8 cellular contexts compared by ENCODE assay signal in the genomic region with DNA sequence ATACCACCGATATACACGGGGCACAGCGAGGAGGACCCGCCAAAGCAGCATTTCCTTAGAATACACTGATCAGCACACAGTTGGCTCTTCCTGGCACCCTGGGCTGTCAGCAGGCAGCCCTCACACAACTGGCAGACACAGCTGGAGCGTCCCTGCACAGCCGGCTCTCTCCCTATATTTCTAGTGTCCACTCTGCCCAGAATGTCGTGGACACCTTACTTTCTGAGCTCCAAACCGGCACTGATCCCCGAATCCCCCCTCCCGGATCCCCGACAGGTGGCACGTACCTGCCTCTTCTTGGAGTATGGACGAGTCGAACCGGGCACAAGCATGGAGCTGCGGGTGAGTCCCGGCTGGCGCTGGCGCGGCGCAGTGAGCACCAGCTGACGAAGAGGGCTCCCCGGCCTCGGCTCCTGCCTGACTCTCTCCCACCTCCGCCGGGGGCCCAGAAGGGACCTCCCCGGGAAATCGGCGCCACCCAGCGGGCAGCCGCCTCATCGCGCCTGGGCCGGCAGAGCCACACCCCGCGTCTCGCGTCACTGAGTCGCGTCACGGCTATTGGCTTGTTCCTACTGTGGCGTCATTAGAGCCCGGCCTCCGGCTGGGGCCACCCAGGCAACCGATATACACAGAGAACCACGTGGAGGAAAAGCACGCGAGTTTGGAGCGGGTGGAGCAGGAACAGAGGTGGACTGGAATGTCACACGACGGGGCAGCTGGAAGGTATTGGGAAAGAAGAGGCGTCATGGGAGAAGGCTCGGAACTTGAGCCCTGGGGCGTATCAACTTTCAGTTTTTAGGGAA. TPM values are rescaled to one million over a fixed set of nuclear protein-coding genes. Genes with fewer than 3 reads are reported as not detected.
DNase-seq lines count a peak whose midpoint lies in the region; ATAC-seq and TF ChIP-seq lines count a peak whose summit lies in the region.

A gene with protein sequence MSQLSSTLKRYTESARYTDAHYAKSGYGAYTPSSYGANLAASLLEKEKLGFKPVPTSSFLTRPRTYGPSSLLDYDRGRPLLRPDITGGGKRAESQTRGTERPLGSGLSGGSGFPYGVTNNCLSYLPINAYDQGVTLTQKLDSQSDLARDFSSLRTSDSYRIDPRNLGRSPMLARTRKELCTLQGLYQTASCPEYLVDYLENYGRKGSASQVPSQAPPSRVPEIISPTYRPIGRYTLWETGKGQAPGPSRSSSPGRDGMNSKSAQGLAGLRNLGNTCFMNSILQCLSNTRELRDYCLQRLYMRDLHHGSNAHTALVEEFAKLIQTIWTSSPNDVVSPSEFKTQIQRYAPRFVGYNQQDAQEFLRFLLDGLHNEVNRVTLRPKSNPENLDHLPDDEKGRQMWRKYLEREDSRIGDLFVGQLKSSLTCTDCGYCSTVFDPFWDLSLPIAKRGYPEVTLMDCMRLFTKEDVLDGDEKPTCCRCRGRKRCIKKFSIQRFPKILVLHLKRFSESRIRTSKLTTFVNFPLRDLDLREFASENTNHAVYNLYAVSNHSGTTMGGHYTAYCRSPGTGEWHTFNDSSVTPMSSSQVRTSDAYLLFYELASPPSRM (minus strand): TSS at position 505 of the 803 bp plus-strand sequence. CDS start 8,210 bp downstream, outside the sequence.

- peak; percentile 93 to 95 (median 94) for DNase-seq in CD4-positive, CD25-positive, alpha-beta regulatory T cell
- DNase-seq in NCI-H82 (lab: John Stamatoyannopoulos, UW) (peak; percentile 97), dorsolateral prefrontal cortex (peak; percentile 97 to 99 (median 98))
- DNase-seq in activated CD4-positive, alpha-beta memory T cell treated with anti-CD3 and anti-CD28 coated beads for 36 hours: peak; percentile 98
- DNase-seq in stimulated activated CD4-positive, alpha-beta T cell treated with anti-CD3 and anti-CD28 coated beads, Interleukin-2, amount 100 ng/mL, for 48 hours: peak; percentile 98 to 99

- H3K27ac Mint-ChIP-seq in CD4-positive, CD25-positive, alpha-beta regulatory T cell: peak within 1 kb of the TSS in 1 of 3 donors; percentile 32
- peak within 1 kb of the TSS; percentile 2 for H3K27ac Mint-ChIP-seq in activated CD4-positive, alpha-beta memory T cell treated with anti-CD3 and anti-CD28 coated beads for 36 hours

- H3K27ac ChIP-seq in CD4-positive, CD25-positive, alpha-beta regulatory T cell (ENCODE audit: insufficient read depth, low read length, poor library complexity, severe bottlenecking): no peak within 1 kb of the TSS
- peak within 1 kb of the TSS in 58 of 59 donors; percentile 5 to 100 (median 86) for H3K27ac ChIP-seq in dorsolateral prefrontal cortex
- H3K27ac ChIP-seq in liver (ENCODE audit: low read depth in 1 of 2, low read length in 2 of 2): no peak within 1 kb of the TSS

- H3K4me1 ChIP-seq in CD4-positive, CD25-positive, alpha-beta regulatory T cell (ENCODE audit: control insufficient read depth, insufficient read depth, low read length, poor library complexity, severe bottlenecking): peaks cover 20% of the 10 kb centered on the region
- H3K4me1 ChIP-seq in liver (ENCODE audit: control insufficient read depth in 4 of 4, insufficient read depth in 4 of 4, low read length in 3 of 4): peaks cover 6 to 15% (median 12%) of the 10 kb centered on the region in 4 donors

- intact Hi-C loops in activated CD4-positive, alpha-beta memory T cell treated with anti-CD3 and anti-CD28 coated beads for 36 hours (cut with micrococcal nuclease): loop anchor here (1.0 to 10.0 kb wide), 2 partner anchors 25 to 93 kb away; no protein-coding TSS in a partner anchor
- intact Hi-C loops in dorsolateral prefrontal cortex (cut with DNase I): no loop called here

- H3K4me3 ChIP-seq in CD4-positive, CD25-positive, alpha-beta regulatory T cell (ENCODE audit: low read depth, low read length): peak within 1 kb of the TSS; percentile 73
- H3K4me3 ChIP-seq in dorsolateral prefrontal cortex: peak within 1 kb of the TSS; percentile 48 to 95 (median 70)
- H3K4me3 ChIP-seq in liver (ENCODE audit: low read depth in 1 of 3, low read length in 3 of 3): peak within 1 kb of the TSS; percentile 43 to 51 (median 50)

- no peaks in the 10 kb centered on the region for H3K9me3 ChIP-seq in CD4-positive, CD25-positive, alpha-beta regulatory T cell (ENCODE audit: control insufficient read depth in 2 of 2, low read length in 2 of 2)
- no peaks in the 10 kb centered on the region for H3K9me3 ChIP-seq in liver (ENCODE audit: control insufficient read depth in 4 of 4, low read length in 3 of 4)

- WGBS in liver: under 1% methylated on average over 54 of the region's 54 CpGs

- H3K9me3 Mint-ChIP-seq in CD4-positive, CD25-positive, alpha-beta regulatory T cell: no peaks in the 10 kb centered on the region
- no peaks in the 10 kb centered on the region for H3K9me3 Mint-ChIP-seq in activated CD4-positive, alpha-beta memory T cell treated with anti-CD3 and anti-CD28 coated beads for 36 hours

- peaks cover 0 to 6% (median 2%) of the 10 kb centered on the region in 4 donors for H3K4me1 Mint-ChIP-seq in CD4-positive, CD25-positive, alpha-beta regulatory T cell
- peaks cover 10% of the 10 kb centered on the region for H3K4me1 Mint-ChIP-seq in activated CD4-positive, alpha-beta memory T cell treated with anti-CD3 and anti-CD28 coated beads for 36 hours (ENCODE audit: low read depth)

- peak within 1 kb of the TSS in 1 of 4 donors; percentile 92 for H3K4me3 Mint-ChIP-seq in CD4-positive, CD25-positive, alpha-beta regulatory T cell
- H3K4me3 Mint-ChIP-seq in activated CD4-positive, alpha-beta memory T cell treated with anti-CD3 and anti-CD28 coated beads for 36 hours: no peak within 1 kb of the TSS

- peak; percentile 98 to 100 for ATAC-seq in CD4-positive, CD25-positive, alpha-beta regulatory T cell (ENCODE audit: low read depth in 2 of 2)
- peak; percentile 97 for ATAC-seq in GM19455 (IDR thresholded peaks at IDR 0.05; ENCODE audit: unreplicated experiment)
- ATAC-seq in HG03575 (IDR thresholded peaks at IDR 0.05; ENCODE audit: extremely low read depth, insufficient number of reproducible peaks, low FRiP score, unreplicated experiment): peak; percentile 61

- POLR2A ChIA-PET in activated CD4-positive, alpha-beta memory T cell treated with anti-CD3 and anti-CD28 coated beads for 36 hours (lab: Charles Lee): interaction anchor here (0.8 to 1.5 kb wide), 2 partner anchors 20 to 24 kb away, joined by 3 read pairs; no protein-coding TSS in a partner anchor

- H3K9ac ChIP-seq in liver (ENCODE audit: low read depth in 1 of 2, low read length in 2 of 2): peak within 1 kb of the TSS; percentile 0 to 33

- TF ChIP-seq RAD21 in liver (IDR thresholded peaks at IDR 0.05): peak; percentile 76 to 84

- H3K27me3 Mint-ChIP-seq in CD4-positive, CD25-positive, alpha-beta regulatory T cell: peaks cover 5% of the 10 kb centered on the region
- H3K27me3 Mint-ChIP-seq in activated CD4-positive, alpha-beta memory T cell treated with anti-CD3 and anti-CD28 coated beads for 36 hours: no peaks in the 10 kb centered on the region

- CTCF ChIA-PET in activated CD4-positive, alpha-beta memory T cell treated with anti-CD3 and anti-CD28 coated beads for 36 hours (lab: Charles Lee): interaction anchor here (0.7 to 12.5 kb wide), 18 partner anchors 11 to 348 kb away, joined by 3 to 237 read pairs (median 5); a partner anchor contains a TSS

- no peaks in the 10 kb centered on the region for H3K36me3 Mint-ChIP-seq in CD4-positive, CD25-positive, alpha-beta regulatory T cell
- H3K36me3 Mint-ChIP-seq in activated CD4-positive, alpha-beta memory T cell treated with anti-CD3 and anti-CD28 coated beads for 36 hours: no peaks in the 10 kb centered on the region

- TF ChIP-seq CTCF in dorsolateral prefrontal cortex (IDR thresholded peaks at IDR 0.05 in 54 of 56, conservative IDR thresholded peaks at IDR 0.05 in 2 of 56; ENCODE audit: low read depth in 1 of 56, partially characterized antibody in 56 of 56) (peak; percentile 65 to 99 (median 95)), liver (IDR thresholded peaks at IDR 0.05; ENCODE audit: low read depth, low read length, missing input control) (peak; percentile 85)

- H3K27me3 ChIP-seq in CD4-positive, CD25-positive, alpha-beta regulatory T cell (ENCODE audit: control insufficient read depth, insufficient read depth, low read length): peaks cover 19% of the 10 kb centered on the region
- H3K27me3 ChIP-seq in dorsolateral prefrontal cortex (no peaks in the 10 kb centered on the region), liver (ENCODE audit: control insufficient read depth in 4 of 4, insufficient read depth in 4 of 4, low read length in 3 of 4) (no peaks in the 10 kb centered on the region)

- H3K36me3 ChIP-seq in CD4-positive, CD25-positive, alpha-beta regulatory T cell (ENCODE audit: control insufficient read depth, insufficient read depth, low read length): no peaks in the 10 kb centered on the region
- no peaks in the 10 kb centered on the region for H3K36me3 ChIP-seq in liver (ENCODE audit: control insufficient read depth in 4 of 4, insufficient read depth in 3 of 4, low read depth in 1 of 4, low read length in 3 of 4)

TF ChIP-seq in liver, 16 proteins besides CTCF, POLR2A, EP300 and RAD21 (continues in another document):
- TF ChIP-seq FOXA2 (IDR thresholded peaks at IDR 0.05): no peak
- TF ChIP-seq HNF4G (IDR thresholded peaks at IDR 0.05): no peak
- peak; percentile 53 for TF ChIP-seq YY1 (IDR thresholded peaks at IDR 0.05)
- peak in 1 of 2 donors; percentile 32 for TF ChIP-seq GABPA (IDR thresholded peaks at IDR 0.05 in 1 of 2, conservative IDR thresholded peaks at IDR 0.05 in 1 of 2)
- no peak for TF ChIP-seq EGR1 (IDR thresholded peaks at IDR 0.05; ENCODE audit: low read depth in 2 of 2)
- TF ChIP-seq JUND (IDR thresholded peaks at IDR 0.05): peak in 1 of 2 donors; percentile 12
- no peak for TF ChIP-seq TAF1 (conservative IDR thresholded peaks at IDR 0.05)
- no peak for TF ChIP-seq FOXA1 (IDR thresholded peaks at IDR 0.05)
- TF ChIP-seq HNF4A (conservative IDR thresholded peaks at IDR 0.05): peak in 1 of 2 donors; percentile 53
- no peak for TF ChIP-seq NR2F2 (IDR thresholded peaks at IDR 0.05)
- peak; percentile 56 for TF ChIP-seq SP1 (IDR thresholded peaks at IDR 0.05)
- TF ChIP-seq, protein P1, sequence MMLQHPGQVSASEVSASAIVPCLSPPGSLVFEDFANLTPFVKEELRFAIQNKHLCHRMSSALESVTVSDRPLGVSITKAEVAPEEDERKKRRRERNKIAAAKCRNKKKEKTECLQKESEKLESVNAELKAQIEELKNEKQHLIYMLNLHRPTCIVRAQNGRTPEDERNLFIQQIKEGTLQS (IDR thresholded peaks at IDR 0.05): no peak

RNA-seq across cellular contexts. Expression of the gene that starts here (rescaled TPM):
- total RNA-seq in CD4-positive, CD25-positive, alpha-beta regulatory T cell: 1.6 TPM
- polyA plus RNA-seq in CD4-positive, CD25-positive, alpha-beta regulatory T cell: under 1 TPM in 1 of 4 donors, not detected in 3; 0.22 TPM
- total RNA-seq in activated CD4-positive, alpha-beta memory T cell treated with anti-CD3 and anti-CD28 coated beads for 36 hours: 1 to 10 TPM; 1.4 to 2.2 TPM
- total RNA-seq in dorsolateral prefrontal cortex (10 to 100 TPM; 32.5 to 68.6 (median 46.7) TPM), liver (1 to 10 TPM in 1 of 2 donors, under 1 TPM in 1; 0.65 to 4.4 TPM)
- 1 to 10 TPM; 2.0 to 2.2 TPM for polyA plus RNA-seq in liver

Comparison
In these comparisons a context has a peak if more than half of its experiments do, and no peak if none do; other contexts are left out.
1. RNA of the gene that starts here (total RNA-seq): 32.5 to 68.6 TPM in dorsolateral prefrontal cortex; 0.65 to 4.4 TPM in liver, 1.4 to 2.2 TPM in activated CD4-positive, alpha-beta memory T cell treated with anti-CD3 and anti-CD28 coated beads for 36 hours and 1.6 TPM in CD4-positive, CD25-positive, alpha-beta regulatory T cell (single experiment); every median in the first group is over 4 times any median in the second.
2. H3K27ac ChIP-seq: peak in dorsolateral prefrontal cortex (58 of 59); none in CD4-positive, CD25-positive, alpha-beta regulatory T cell (single experiment) and liver (0 of 2).
3. Peak in every context shown above with its lines, with median percentiles within 50 percentile points of each other: ATAC-seq, DNase-seq and H3K4me3 ChIP-seq.